ENCODE assay signal across 1 cellular context in genomic region chr1:202860744-202861419, GRCh38.
A peak's percentile ranks its signal among the peaks of the same experiment; 100 is the strongest.
TF ChIP-seq lines count a peak whose summit lies in the region.

No MANE protein-coding gene starts in this region.

TF ChIP-seq in SK-N-SH, 30 proteins besides CTCF, POLR2A, EP300 and RAD21:
- TF ChIP-seq IRF3 (IDR thresholded peaks at IDR 0.05; ENCODE audit: low read depth, low read length) (no peak), SMC3 (IDR thresholded peaks at IDR 0.05; ENCODE audit: low read depth, low read length) (peak; percentile 11; the same call in 1 of the 2 replicates), POLR2AphosphoS5 (IDR thresholded peaks at IDR 0.05; ENCODE audit: low read depth, low read length) (no peak), RCOR1 (IDR thresholded peaks at IDR 0.05; ENCODE audit: low read length) (no peak), MXI1 (IDR thresholded peaks at IDR 0.05; ENCODE audit: low read depth, low read length) (peak; percentile 73; the same call in 1 of the 2 replicates), MAX (IDR thresholded peaks at IDR 0.05; ENCODE audit: low read depth) (0 out of 2 replicates have a peak, but pooled peaks have one; percentile 4), NRF1 (IDR thresholded peaks at IDR 0.05; ENCODE audit: low read depth, low read length) (peak; percentile 48; the same call in 1 of the 2 replicates)
TF ChIP-seq in SK-N-SH: peak in this region for 4.
